ENCODE assay signal across 8 cellular contexts in genomic region chr14:54773171-54774006, GRCh38.
DNase-seq lines count a peak whose midpoint lies in the region; ATAC-seq and TF ChIP-seq lines count a peak whose summit lies in the region.

No MANE protein-coding gene starts in this region.

- CTCF ChIA-PET in naive thymus-derived CD4-positive, alpha-beta T cell (lab: Charles Lee) = interaction anchor here (0.5 to 6.8 kb wide), 26 partner anchors 8 to 1849 kb away, joined by 3 to 113 read pairs (median 3); partner anchors contain the start of gene SAMD4A

- H3K27ac ChIP-seq in HUES48 (ENCODE audit: low read depth, low read length) (peak overlapping the region; percentile 75), fibroblast of lung (ENCODE audit: insufficient read depth, low read length) (peak overlapping the region; percentile 98)
- H3K27ac ChIP-seq in naive thymus-derived CD4-positive, alpha-beta T cell (ENCODE audit: low read depth, low read length) = peak overlapping the region; percentile 14

- no peak overlapping the region for H2AFZ ChIP-seq in fibroblast of lung (ENCODE audit: low read length)

- peaks cover 39% of the 10 kb centered on the region for H3K27me3 Mint-ChIP-seq in activated T-cell treated with anti-CD3 and anti-CD28 coated beads, Interleukin-2, amount 50 U/mL, for 72 hours (ENCODE audit: low read depth)
- peaks cover 0 to 31% (median 10%) of the 10 kb centered on the region in 5 donors for H3K27me3 Mint-ChIP-seq in naive thymus-derived CD4-positive, alpha-beta T cell

- H3K9me3 ChIP-seq in HUES48 (ENCODE audit: control insufficient read depth, insufficient read depth, low read length) (no peaks in the 10 kb centered on the region), fibroblast of lung (ENCODE audit: control insufficient read depth, insufficient read depth, low read depth, low read length) (no peaks in the 10 kb centered on the region)
- H3K9me3 ChIP-seq in naive thymus-derived CD4-positive, alpha-beta T cell (ENCODE audit: control insufficient read depth in 2 of 3, low read length in 3 of 3) = no peaks in the 10 kb centered on the region

- H3K4me1 ChIP-seq in HUES48 (ENCODE audit: control insufficient read depth, insufficient read depth, low read length) (peaks cover 19% of the 10 kb centered on the region), fibroblast of lung (ENCODE audit: control insufficient read depth, extremely low read depth, insufficient read depth, low read length) (peaks cover 48% of the 10 kb centered on the region)
- H3K4me1 ChIP-seq in naive thymus-derived CD4-positive, alpha-beta T cell (ENCODE audit: control insufficient read depth in 2 of 2, insufficient read depth in 2 of 2, low read length in 2 of 2) = peaks cover 4 to 27% of the 10 kb centered on the region in 2 donors

- POLR2A ChIA-PET in naive thymus-derived CD4-positive, alpha-beta T cell (lab: Charles Lee) = interaction anchor here (1.6 to 3.5 kb wide), 2 partner anchors 207 to 209 kb away, joined by 5 to 12 read pairs; partner anchors contain the start of gene SAMD4A

- H3K79me2 ChIP-seq in fibroblast of lung (ENCODE audit: control insufficient read depth, insufficient read depth, low read length) = peaks cover 5% of the 10 kb centered on the region

- peak overlapping the region; percentile 59 to 73 for H3K4me3 Mint-ChIP-seq in activated T-cell treated with anti-CD3 and anti-CD28 coated beads, Interleukin-2, amount 50 U/mL, for 72 hours
- H3K4me3 Mint-ChIP-seq in naive thymus-derived CD4-positive, alpha-beta T cell = peak overlapping the region in 9 of 10 donors; percentile 15 to 80 (median 71)

- no peaks in the 10 kb centered on the region for H3K36me3 Mint-ChIP-seq in activated T-cell treated with anti-CD3 and anti-CD28 coated beads, Interleukin-2, amount 50 U/mL, for 72 hours (ENCODE audit: insufficient read depth in 2 of 2)
- no peaks in the 10 kb centered on the region for H3K36me3 Mint-ChIP-seq in naive thymus-derived CD4-positive, alpha-beta T cell

- H3K9ac ChIP-seq in HUES48 (ENCODE audit: low read depth, low read length) (peak overlapping the region; percentile 6; the same call in 1 of the 2 replicates), fibroblast of lung (ENCODE audit: insufficient read depth, low read length) (peak overlapping the region; percentile 75)

- peak overlapping the region; percentile 91 for H3K27ac Mint-ChIP-seq in activated T-cell treated with anti-CD3 and anti-CD28 coated beads, Interleukin-2, amount 50 U/mL, for 72 hours
- peak overlapping the region; percentile 24 to 88 (median 77) for H3K27ac Mint-ChIP-seq in naive thymus-derived CD4-positive, alpha-beta T cell

- DNase-seq in CD1c-positive myeloid dendritic cell (ENCODE audit: extremely low spot score) = peak; percentile 91
- DNase-seq in OCI-M1 (lab: John Stamatoyannopoulos, UW) = peak; percentile 93
- peak; percentile 85 to 92 for DNase-seq in activated T-cell treated with anti-CD3 and anti-CD28 coated beads, Interleukin-2, amount 50 U/mL, for 72 hours
- peak; percentile 100 for DNase-seq in fibroblast of lung (ENCODE audit: low read depth in 2 of 2)
- peak; percentile 21 to 83 (median 58) for DNase-seq in naive thymus-derived CD4-positive, alpha-beta T cell
- peak; percentile 25 to 50 (median 42) for DNase-seq in stimulated activated naive CD4-positive, alpha-beta T cell (lab: John Stamatoyannopoulos, UW)

- H3K27me3 ChIP-seq in HUES48 (ENCODE audit: control insufficient read depth, insufficient read depth, low read length) (no peaks in the 10 kb centered on the region), fibroblast of lung (ENCODE audit: control insufficient read depth, insufficient read depth, low read length) (no peaks in the 10 kb centered on the region)
- no peaks in the 10 kb centered on the region for H3K27me3 ChIP-seq in naive thymus-derived CD4-positive, alpha-beta T cell (ENCODE audit: control insufficient read depth in 2 of 2, insufficient read depth in 2 of 2, low read length in 2 of 2)

- no peaks in the 10 kb centered on the region for H3K9me3 Mint-ChIP-seq in activated T-cell treated with anti-CD3 and anti-CD28 coated beads, Interleukin-2, amount 50 U/mL, for 72 hours
- no peaks in the 10 kb centered on the region for H3K9me3 Mint-ChIP-seq in naive thymus-derived CD4-positive, alpha-beta T cell

- H3K36me3 ChIP-seq in HUES48 (ENCODE audit: control insufficient read depth, insufficient read depth, low read length) = 0 out of 2 replicates have a peak, but pooled peaks cover 5% of the 10 kb centered on the region
- peaks cover 11% of the 10 kb centered on the region for H3K36me3 ChIP-seq in fibroblast of lung (ENCODE audit: control insufficient read depth, insufficient read depth, low read length)
- no peaks in the 10 kb centered on the region for H3K36me3 ChIP-seq in naive thymus-derived CD4-positive, alpha-beta T cell (ENCODE audit: control insufficient read depth in 2 of 3, insufficient read depth in 3 of 3, low read length in 3 of 3)

- H3K4me1 Mint-ChIP-seq in activated T-cell treated with anti-CD3 and anti-CD28 coated beads, Interleukin-2, amount 50 U/mL, for 72 hours (ENCODE audit: low read depth) = peaks cover 58% of the 10 kb centered on the region
- peaks cover 19 to 42% (median 23%) of the 10 kb centered on the region in 7 donors for H3K4me1 Mint-ChIP-seq in naive thymus-derived CD4-positive, alpha-beta T cell

- peak; percentile 52 for ATAC-seq in GM19455 (IDR thresholded peaks at IDR 0.05; ENCODE audit: unreplicated experiment)
- ATAC-seq in activated T-cell treated with anti-CD3 and anti-CD28 coated beads, Interleukin-2, amount 50 U/mL, for 72 hours (replicated peaks in 1 of 2) = peak; percentile 80 to 81
- peak; percentile 78 for ATAC-seq in naive thymus-derived CD4-positive, alpha-beta T cell

- peak; percentile 69 to 74 for TF ChIP-seq CTCF in fibroblast of lung (conservative IDR thresholded peaks at IDR 0.05 in 1 of 2, IDR thresholded peaks at IDR 0.05 in 1 of 2; ENCODE audit: low read depth in 1 of 2, low read length in 2 of 2)

- H3K4me3 ChIP-seq in HUES48 (ENCODE audit: low read depth, low read length) (no peak overlapping the region), fibroblast of lung (replicated peaks in 1 of 4; ENCODE audit: control extremely low read depth in 1 of 4, insufficient read depth in 1 of 4, low read depth in 3 of 4, low read length in 4 of 4) (peak overlapping the region; percentile 3 to 44 (median 24))
- H3K4me3 ChIP-seq in naive thymus-derived CD4-positive, alpha-beta T cell (ENCODE audit: low read length) = peak overlapping the region; percentile 14

- H3K4me2 ChIP-seq in fibroblast of lung (ENCODE audit: extremely low read depth, insufficient read depth, low read length) = peak overlapping the region; percentile 79

- H4K20me1 ChIP-seq in fibroblast of lung (ENCODE audit: control insufficient read depth, extremely low read depth, insufficient read depth, low read length) = no peaks in the 10 kb centered on the region

- intact Hi-C loops in naive thymus-derived CD4-positive, alpha-beta T cell (cut with micrococcal nuclease) = loop anchor here (1.0 to 5.0 kb wide), 16 partner anchors 16 to 389 kb away; partner anchors contain the start of genes CGRRF1 (in 2 of the 2), CNIH1 (in 2 of the 2), GMFB (in 2 of the 2) and CDKN3 (in 1 of the 2)

Comparison
In these comparisons a context has a peak if more than half of its experiments do, and no peak if none do; other contexts are left out.
1. DNase-seq: peak in every context shown above with its lines; median percentile 100 in fibroblast of lung; 93 in OCI-M1; 91 in CD1c-positive myeloid dendritic cell; 88 in activated T-cell treated with anti-CD3 and anti-CD28 coated beads, Interleukin-2, amount 50 U/mL, for 72 hours; 58 in naive thymus-derived CD4-positive, alpha-beta T cell; 42 in stimulated activated naive CD4-positive, alpha-beta T cell.
2. H3K27ac ChIP-seq: peak in every context shown above with its lines; median percentile 98 in fibroblast of lung; 75 in HUES48; 14 in naive thymus-derived CD4-positive, alpha-beta T cell.